Comparison of ENCODE assay signal across 1 cellular context in genomic region chr14:102087762-102088011, GRCh38.
TF ChIP-seq lines count a peak whose summit lies in the region.

No MANE protein-coding gene starts in this region.

TF ChIP-seq in IMR-90, 13 proteins besides CTCF, POLR2A, EP300 and RAD21 (continued from another document):
- no peak for TF ChIP-seq USF2 (IDR thresholded peaks at IDR 0.05; ENCODE audit: low read depth, low read length)
- no peak for TF ChIP-seq MAFK (IDR thresholded peaks at IDR 0.05; ENCODE audit: low read depth, low read length)
- TF ChIP-seq FOS (IDR thresholded peaks at IDR 0.05; ENCODE audit: low read depth, low read length): no peak
- TF ChIP-seq MAZ (IDR thresholded peaks at IDR 0.05; ENCODE audit: borderline replicate concordance, low read depth, low read length): no peak
TF ChIP-seq in IMR-90: peak in this region for 0.
